In genomic region chr7:105364748-105365147, GRCh38 we compare ENCODE assay signal across 1 cellular context.
TF ChIP-seq lines count a peak whose summit lies in the region.

No MANE protein-coding gene starts in this region.

TF ChIP-seq in GM23338, 12 proteins besides CTCF, POLR2A, EP300 and RAD21:
- TF ChIP-seq ZNF462 (CRISPR knock-in tag; IDR thresholded peaks at IDR 0.05) (no peak), EZH2 (IDR thresholded peaks at IDR 0.05; ENCODE audit: low read depth, unreplicated experiment) (no peak), STAT1 (IDR thresholded peaks at IDR 0.05; ENCODE audit: unreplicated experiment) (no peak), REST (IDR thresholded peaks at IDR 0.05; ENCODE audit: unreplicated experiment) (no peak), POLR2AphosphoS5 (IDR thresholded peaks at IDR 0.05; ENCODE audit: low read depth) (no peak), ETS1 (IDR thresholded peaks at IDR 0.05) (no peak), NANOG (IDR thresholded peaks at IDR 0.05; ENCODE audit: borderline replicate concordance) (no peak), JUNB (IDR thresholded peaks at IDR 0.05; ENCODE audit: unreplicated experiment) (no peak), ZNF114 (CRISPR knock-in tag; IDR thresholded peaks at IDR 0.05) (no peak), EZH2phosphoT487 (IDR thresholded peaks at IDR 0.05; ENCODE audit: unreplicated experiment) (no peak)
